In genomic region chr14:100213587-100213955, GRCh38 we compare ENCODE assay signal across 8 cellular contexts. TPM values are rescaled to one million over a fixed set of nuclear protein-coding genes. Genes with fewer than 3 reads are reported as not detected.
DNase-seq lines count a peak whose midpoint lies in the region; ATAC-seq and TF ChIP-seq lines count a peak whose summit lies in the region.

No MANE protein-coding gene starts in this region.

- no peak for TF ChIP-seq CTCF in esophagus squamous epithelium (IDR thresholded peaks at IDR 0.05)
- no peak for TF ChIP-seq CTCF in prostate gland (IDR thresholded peaks at IDR 0.05)

- ATAC-seq in HG03378 (IDR thresholded peaks at IDR 0.05; ENCODE audit: unreplicated experiment) (no peak), left colon (no peak)

- H3K4me1 ChIP-seq in SJSA1 (replicated peaks) (peaks cover 6% of the 10 kb centered on the region), esophagus squamous epithelium (peaks cover 5 to 26% (median 12%) of the 10 kb centered on the region in 3 donors), prostate gland (replicated peaks) (peaks cover 2% of the 10 kb centered on the region)

- H3K27ac ChIP-seq in SJSA1 (no peak overlapping the region), esophagus squamous epithelium (peak overlapping the region; percentile 90 to 100 (median 97)), prostate gland (peak overlapping the region; percentile 96 to 97)

- no peak for TF ChIP-seq POLR2A in esophagus squamous epithelium (IDR thresholded peaks at IDR 0.05)
- no peak for TF ChIP-seq POLR2A in prostate gland (IDR thresholded peaks at IDR 0.05)

- H3K9me3 ChIP-seq in SJSA1 (replicated peaks) (no peaks in the 10 kb centered on the region), esophagus squamous epithelium (no peaks in the 10 kb centered on the region), prostate gland (no peaks in the 10 kb centered on the region)

- no peaks in the 10 kb centered on the region for H3K27me3 ChIP-seq in SJSA1 (replicated peaks)
- H3K27me3 ChIP-seq in esophagus squamous epithelium = no peaks in the 10 kb centered on the region
- no peaks in the 10 kb centered on the region for H3K27me3 ChIP-seq in prostate gland (replicated peaks; ENCODE audit: insufficient read depth)

- intact Hi-C loops in esophagus squamous epithelium (cut with DNase I) (no loop called here), prostate gland (cut with DNase I) (no loop called here), left colon (cut with DNase I, micrococcal nuclease) (no loop called here)

- H3K4me3 ChIP-seq in GM08714 (ENCODE audit: low read length) (peak overlapping the region; percentile 81; the same call in 1 of the 2 replicates), SJSA1 (peak overlapping the region; percentile 54), esophagus squamous epithelium (peak overlapping the region; percentile 66 to 92 (median 83)), prostate gland (peak overlapping the region; percentile 66 to 87)

- no peak for DNase-seq in SJSA1 (ENCODE audit: low read depth in 1 of 2, low spot score in 2 of 2)
- no peak for DNase-seq in esophagus squamous epithelium (lab: John Stamatoyannopoulos, UW)
- no peak for DNase-seq in prostate gland (ENCODE audit: low spot score)
- no peak for DNase-seq in iPS-NIHi7 (ENCODE audit: extremely low spot score)
- no peak for DNase-seq in HPDE6-E6E7 (ENCODE audit: extremely low spot score)
- no peak for DNase-seq in left colon

- WGBS in esophagus squamous epithelium, 2 donors = 25 to 41% methylated on average over 12 to 14 of the region's 15 CpGs
- WGBS in prostate gland = 49% methylated on average over 15 of the region's 15 CpGs

- H3K36me3 ChIP-seq in SJSA1 (no peaks in the 10 kb centered on the region), esophagus squamous epithelium (no peaks in the 10 kb centered on the region), prostate gland (no peaks in the 10 kb centered on the region)

RNA-seq across cellular contexts. Expression of gene YY1, which starts 25.4 kb away (rescaled TPM):
- total RNA-seq in SJSA1 (2014; rRNA removed; shearing (Covaris generic)) = 41.1 and 49.0 TPM in 2 replicates
- total RNA-seq in esophagus squamous epithelium (10 to 100 TPM; 30.6 to 46.5 (median 33.5) TPM), prostate gland (10 to 100 TPM; 44.4 to 60.7 TPM), left colon (10 to 100 TPM; 57.4 to 70.1 TPM)

RNA-seq across cellular contexts. Expression of gene DEGS2, which starts 54.1 kb away (rescaled TPM):
- total RNA-seq in SJSA1 (2014; rRNA removed; shearing (Covaris generic)) = not detected in 2 replicates
- total RNA-seq in esophagus squamous epithelium (100 to 1,000 TPM in 1 of 4 donors, 10 to 100 TPM in 3; 23.8 to 116 (median 27.3) TPM), prostate gland (1 to 10 TPM; 2.8 to 8.3 TPM), left colon (10 to 100 TPM; 25.0 to 36.9 TPM)
